14 cellular contexts compared by ENCODE assay signal in genomic region chr18:23302852-23303527, GRCh38.
DNase-seq lines count a peak whose midpoint lies in the region; ATAC-seq and TF ChIP-seq lines count a peak whose summit lies in the region.
"Had no signal": no experiment of that assay in that cellular context is flagged by ENCODE, and none has a peak within 500 bp of the region (broad histone marks: within the 10 kb centered on the region; RNA-seq: fewer than 3 reads in every experiment).

No MANE protein-coding gene starts in this region.

- no peaks in the 10 kb centered on the region for H3K9me3 Mint-ChIP-seq in nephron progenitor cell
- H3K9me3 Mint-ChIP-seq in activated T-helper 1 cell treated with anti-CD3 and anti-CD28 coated beads, Interleukin-12 subunit alpha, Interleukin-12 subunit beta, Interleukin-2, Interleukin-4 antibody, amounts not matched to agents 30 ng/mL and 10 ng/mL and 1 ng/mL, durations not matched to agents 14 hours and 24 hours and 36 hours: no peaks in the 10 kb centered on the region
- H3K9me3 Mint-ChIP-seq: activated naive CD8-positive, alpha-beta T cell treated with anti-CD3 and anti-CD28 coated beads, Interleukin-2, amount 10 ng/mL, durations not matched to agents 7 days and 5 days; naive thymus-derived CD8-positive, alpha-beta T cell had no signal

- peak overlapping the region; percentile 66 for H3K27ac Mint-ChIP-seq in nephron progenitor cell
- no peak overlapping the region for H3K27ac Mint-ChIP-seq in activated T-helper 1 cell treated with anti-CD3 and anti-CD28 coated beads, Interleukin-12 subunit alpha, Interleukin-12 subunit beta, Interleukin-2, Interleukin-4 antibody, amounts not matched to agents 30 ng/mL and 10 ng/mL and 1 ng/mL, durations not matched to agents 14 hours and 24 hours and 36 hours
- H3K27ac Mint-ChIP-seq: activated naive CD8-positive, alpha-beta T cell treated with anti-CD3 and anti-CD28 coated beads, Interleukin-2, amount 10 ng/mL, durations not matched to agents 7 days and 5 days had no signal

- DNase-seq in SJSA1 (ENCODE audit: low read depth in 1 of 2, low spot score in 2 of 2) (peak in 1 of 2 experiments; percentile 70), nephron progenitor cell (no peak), NOMO-1 (lab: John Stamatoyannopoulos, UW; ENCODE audit: unreplicated experiment in 2 of 2) (no peak)
- DNase-seq in activated T-helper 1 cell treated with anti-CD3 and anti-CD28 coated beads, Interleukin-12 subunit alpha, Interleukin-12 subunit beta, Interleukin-2, Interleukin-4 antibody, amounts not matched to agents 30 ng/mL and 10 ng/mL and 1 ng/mL, durations not matched to agents 14 hours and 24 hours and 36 hours (ENCODE audit: low spot score): no peak
- DNase-seq: activated CD4-positive, alpha-beta T cell treated with anti-CD3 and anti-CD28 coated beads, Interleukin-2, amount 50 U/mL, for 48 hours; activated naive CD8-positive, alpha-beta T cell treated with anti-CD3 and anti-CD28 coated beads, Interleukin-2, amount 10 ng/mL, durations not matched to agents 7 days and 5 days; naive thymus-derived CD8-positive, alpha-beta T cell; SHP77 treated with DMSO at 0.1 percent for 48 hours; stimulated activated CD4-positive, alpha-beta T cell treated with anti-CD3 and anti-CD28 coated beads, Interleukin-4, amount 100 ng/mL, for 24 hours had no signal

- peaks cover 17 to 59% (median 43%) of the 10 kb centered on the region in 10 experiments for H3K4me1 ChIP-seq in BLaER1 treated with 17β-estradiol and CSF1 and Interleukin-3, amounts not matched to agents 10 nM and 100 nM
- peaks cover 38% of the 10 kb centered on the region for H3K4me1 ChIP-seq in SJSA1 (replicated peaks)
- H3K4me1 ChIP-seq: suprapubic skin had no signal

- peak overlapping the region in 3 of 11 experiments; percentile 25 to 44 (median 33); a peak in 2 of 22 replicates for H3K9ac ChIP-seq in BLaER1 treated with 17β-estradiol and CSF1 and Interleukin-3, amounts not matched to agents 10 nM and 100 nM

- peak overlapping the region in 6 of 11 experiments; percentile 32 to 48 (median 40); a peak in 11 of 22 replicates for H3K27ac ChIP-seq in BLaER1 treated with 17β-estradiol and CSF1 and Interleukin-3, amounts not matched to agents 10 nM and 100 nM
- H3K27ac ChIP-seq in SJSA1: peak overlapping the region; percentile 90
- H3K27ac ChIP-seq: suprapubic skin had no signal

- H3K4me3 ChIP-seq in BLaER1 treated with 17β-estradiol and CSF1 and Interleukin-3, amounts not matched to agents 10 nM and 100 nM: no peak overlapping the region
- H3K4me3 ChIP-seq in SJSA1: no peak overlapping the region
- H3K4me3 ChIP-seq: suprapubic skin had no signal

- ATAC-seq in esophagus mucosa (peak; percentile 26), HG03442 (IDR thresholded peaks at IDR 0.05; ENCODE audit: unreplicated experiment) (no peak), GM18907 (IDR thresholded peaks at IDR 0.05; ENCODE audit: unreplicated experiment) (no peak)
- ATAC-seq: naive thymus-derived CD8-positive, alpha-beta T cell had no signal

- peaks cover 11% of the 10 kb centered on the region for H3K27me3 Mint-ChIP-seq in nephron progenitor cell (ENCODE audit: low read depth, poor library complexity)
- no peaks in the 10 kb centered on the region for H3K27me3 Mint-ChIP-seq in activated T-helper 1 cell treated with anti-CD3 and anti-CD28 coated beads, Interleukin-12 subunit alpha, Interleukin-12 subunit beta, Interleukin-2, Interleukin-4 antibody, amounts not matched to agents 30 ng/mL and 10 ng/mL and 1 ng/mL, durations not matched to agents 14 hours and 24 hours and 36 hours (ENCODE audit: insufficient read depth)
- H3K27me3 Mint-ChIP-seq: activated naive CD8-positive, alpha-beta T cell treated with anti-CD3 and anti-CD28 coated beads, Interleukin-2, amount 10 ng/mL, durations not matched to agents 7 days and 5 days; naive thymus-derived CD8-positive, alpha-beta T cell had no signal

- H4K20me1 ChIP-seq in BLaER1 treated with 17β-estradiol and CSF1 and Interleukin-3, amounts not matched to agents 10 nM and 100 nM: no peaks in the 10 kb centered on the region

- H3K9me3 ChIP-seq in BLaER1 treated with 17β-estradiol and CSF1 and Interleukin-3, amounts not matched to agents 10 nM and 100 nM (replicated peaks in 1 of 11): peaks cover 0 to 2% (median 0%) of the 10 kb centered on the region in 11 experiments; a peak in 4 of 22 replicates
- H3K9me3 ChIP-seq in SJSA1 (replicated peaks): no peaks in the 10 kb centered on the region
- H3K9me3 ChIP-seq: suprapubic skin had no signal

- H3K4me2 ChIP-seq in BLaER1 treated with 17β-estradiol and CSF1 and Interleukin-3, amounts not matched to agents 10 nM and 100 nM: peak overlapping the region in 7 of 11 experiments; percentile 2 to 79 (median 57); a peak in 11 of 22 replicates

- peaks cover 16% of the 10 kb centered on the region for H3K4me1 Mint-ChIP-seq in nephron progenitor cell
- peaks cover 21% of the 10 kb centered on the region for H3K4me1 Mint-ChIP-seq in activated T-helper 1 cell treated with anti-CD3 and anti-CD28 coated beads, Interleukin-12 subunit alpha, Interleukin-12 subunit beta, Interleukin-2, Interleukin-4 antibody, amounts not matched to agents 30 ng/mL and 10 ng/mL and 1 ng/mL, durations not matched to agents 14 hours and 24 hours and 36 hours (ENCODE audit: low read depth)

- no peak overlapping the region for H3K4me3 Mint-ChIP-seq in nephron progenitor cell
- no peak overlapping the region for H3K4me3 Mint-ChIP-seq in activated T-helper 1 cell treated with anti-CD3 and anti-CD28 coated beads, Interleukin-12 subunit alpha, Interleukin-12 subunit beta, Interleukin-2, Interleukin-4 antibody, amounts not matched to agents 30 ng/mL and 10 ng/mL and 1 ng/mL, durations not matched to agents 14 hours and 24 hours and 36 hours
- H3K4me3 Mint-ChIP-seq: activated naive CD8-positive, alpha-beta T cell treated with anti-CD3 and anti-CD28 coated beads, Interleukin-2, amount 10 ng/mL, durations not matched to agents 7 days and 5 days; naive thymus-derived CD8-positive, alpha-beta T cell had no signal

- TF ChIP-seq CTCF in nephron progenitor cell (IDR thresholded peaks at IDR 0.05): no peak

- H3K36me3 ChIP-seq in BLaER1 treated with 17β-estradiol and CSF1 and Interleukin-3, amounts not matched to agents 10 nM and 100 nM: peaks cover 0 to 25% (median 2%) of the 10 kb centered on the region in 11 experiments; a peak in 12 of 22 replicates
- H3K36me3 ChIP-seq in SJSA1: no peaks in the 10 kb centered on the region

- no peaks in the 10 kb centered on the region for H3K27me3 ChIP-seq in BLaER1 treated with 17β-estradiol and CSF1 and Interleukin-3, amounts not matched to agents 10 nM and 100 nM
- H3K27me3 ChIP-seq in SJSA1 (replicated peaks): no peaks in the 10 kb centered on the region
- H3K27me3 ChIP-seq: suprapubic skin had no signal

- H3K36me3 Mint-ChIP-seq in nephron progenitor cell (ENCODE audit: low read depth): peaks cover 9% of the 10 kb centered on the region
- H3K36me3 Mint-ChIP-seq in activated T-helper 1 cell treated with anti-CD3 and anti-CD28 coated beads, Interleukin-12 subunit alpha, Interleukin-12 subunit beta, Interleukin-2, Interleukin-4 antibody, amounts not matched to agents 30 ng/mL and 10 ng/mL and 1 ng/mL, durations not matched to agents 14 hours and 24 hours and 36 hours (ENCODE audit: low read depth): no peaks in the 10 kb centered on the region

- intact Hi-C loops in activated T-helper 1 cell treated with anti-CD3 and anti-CD28 coated beads, Interleukin-12 subunit alpha, Interleukin-12 subunit beta, Interleukin-2, Interleukin-4 antibody, amounts not matched to agents 30 ng/mL and 10 ng/mL and 1 ng/mL, durations not matched to agents 14 hours and 24 hours and 36 hours (cut with micrococcal nuclease): no loop called here
